Comparison of ENCODE assay signal across 10 cellular contexts in the genomic region with DNA sequence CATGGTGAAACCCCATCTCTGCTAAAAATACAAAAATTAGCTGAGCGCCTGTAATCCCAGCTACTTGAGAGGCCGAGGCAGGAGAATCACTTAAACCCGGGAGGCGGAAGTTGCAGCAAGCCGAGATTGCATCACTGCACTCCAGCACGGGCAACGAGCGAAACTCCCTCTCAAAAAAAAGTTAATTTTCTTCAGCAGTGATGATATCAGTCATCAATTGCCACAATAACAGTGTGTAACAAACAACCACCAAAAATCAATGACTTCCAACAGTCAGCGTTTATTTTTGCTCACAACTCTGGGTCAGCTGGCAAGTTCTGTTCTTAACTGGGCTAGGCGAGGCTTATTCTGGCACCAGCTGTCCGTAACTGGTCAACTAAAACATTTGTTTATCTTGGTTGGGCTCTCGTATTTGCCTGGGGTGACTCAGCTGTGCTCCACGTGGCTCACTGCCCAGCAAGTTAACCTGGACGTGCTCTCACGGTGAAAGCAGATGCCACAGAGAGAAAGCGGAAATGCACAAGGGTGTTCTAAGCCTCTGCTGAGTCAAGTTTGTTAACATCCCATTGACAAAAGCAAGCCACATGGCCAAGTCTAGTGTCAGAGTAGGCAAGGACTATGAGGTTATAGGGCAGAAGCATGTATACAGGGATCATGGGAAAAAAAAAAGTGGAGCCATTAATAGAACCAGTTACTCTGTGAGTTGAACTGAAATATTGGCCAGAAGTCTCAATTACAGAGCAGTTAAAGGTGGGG. TPM values are rescaled to one million over a fixed set of nuclear protein-coding genes. Genes with fewer than 3 reads are reported as not detected.
DNase-seq lines count a peak whose midpoint lies in the region; ATAC-seq and TF ChIP-seq lines count a peak whose summit lies in the region.
"Had no signal": no experiment of that assay in that cellular context is flagged by ENCODE, and none has a peak within 500 bp of the region (broad histone marks: within the 10 kb centered on the region; RNA-seq: fewer than 3 reads in every experiment).

No MANE protein-coding gene starts in this region.

- H3K27ac ChIP-seq in mammary epithelial cell (ENCODE audit: insufficient read depth, low read depth, low read length) = peak overlapping the region; percentile 70

- peak overlapping the region; percentile 63 for H2AFZ ChIP-seq in mammary epithelial cell (ENCODE audit: low read depth, low read length)

- in situ Hi-C loops in G401 (cut with HindIII; ENCODE audit: low sequenced_read_pairs) (no loop called here), mammary epithelial cell (cut with MboI; ENCODE audit: low sequenced_read_pairs in 2 of 2) (no loop called here)

- intact Hi-C loops in mammary epithelial cell (cut with micrococcal nuclease) = no loop called here
- intact Hi-C loops in left colon (cut with DNase I, micrococcal nuclease) = no loop called here

- peaks cover 13% of the 10 kb centered on the region for H3K4me1 ChIP-seq in mammary epithelial cell (ENCODE audit: insufficient read depth, low read length)

- CTCF ChIA-PET in mammary epithelial cell (lab: Charles Lee; ENCODE audit: low non-redundant PET) = no interaction called here

- H3K9me3 ChIP-seq in mammary epithelial cell (replicated peaks; ENCODE audit: insufficient read depth, low read length) = no peaks in the 10 kb centered on the region

- H3K36me3 Mint-ChIP-seq in type B pancreatic cell = no peaks in the 10 kb centered on the region
- H3K36me3 Mint-ChIP-seq: IgD-negative memory B cell, naive B cell had no signal

- peak overlapping the region; percentile 82 for H3K27ac Mint-ChIP-seq in type B pancreatic cell
- H3K27ac Mint-ChIP-seq: naive B cell had no signal

- dilution Hi-C loops in mammary epithelial cell (cut with HindIII; ENCODE audit: low sequenced_read_pairs) = no loop called here

- H4K20me1 ChIP-seq in mammary epithelial cell (ENCODE audit: insufficient read depth, low read length) = no peaks in the 10 kb centered on the region

- WGBS in mammary epithelial cell (ENCODE audit: low coverage, missing lambda C conversion rate) = 17% methylated on average over 12 of the region's 16 CpGs

- TF ChIP-seq CTCF in mammary epithelial cell (conservative IDR thresholded peaks at IDR 0.05 in 1 of 2, IDR thresholded peaks at IDR 0.05 in 1 of 2; ENCODE audit: extremely low read depth in 1 of 2, insufficient read depth in 1 of 2, low read depth in 1 of 2, low read length in 2 of 2) (no peak), type B pancreatic cell (conservative IDR thresholded peaks at IDR 0.05) (no peak)

- peak overlapping the region in 1 of 3 experiments; percentile 11 for H3K4me3 ChIP-seq in mammary epithelial cell (replicated peaks in 1 of 3; ENCODE audit: insufficient read depth in 1 of 3, low read depth in 2 of 3, low read length in 3 of 3)

- DNase-seq in G401 (ENCODE audit: low spot score) (peak; percentile 39), NCI-H446 (lab: John Stamatoyannopoulos, UW) (peak; percentile 10 to 65), mammary epithelial cell (peak; percentile 97), left colon (peak; percentile 82 to 93), type B pancreatic cell (ENCODE audit: extremely low spot score, unreplicated experiment) (no peak), SK-N-DZ (ENCODE audit: low spot score) (no peak)
- no peak for DNase-seq in activated naive CD4-positive, alpha-beta T cell treated with Interleukin-2 at 50 U/mL for 16 hours
- DNase-seq: naive B cell had no signal

- H3K9me3 Mint-ChIP-seq in type B pancreatic cell = no peaks in the 10 kb centered on the region
- H3K9me3 Mint-ChIP-seq: IgD-negative memory B cell had no signal

- peak overlapping the region; percentile 47 for H3K9ac ChIP-seq in mammary epithelial cell (ENCODE audit: insufficient read depth, low read length)

- peak overlapping the region; percentile 66 for H3K4me2 ChIP-seq in mammary epithelial cell (ENCODE audit: insufficient read depth, low read depth, low read length)

- H3K4me1 Mint-ChIP-seq in type B pancreatic cell (ENCODE audit: unreplicated experiment) = peaks cover 12% of the 10 kb centered on the region
- H3K4me1 Mint-ChIP-seq: IgD-negative memory B cell, naive B cell had no signal

- no peaks in the 10 kb centered on the region for H3K27me3 Mint-ChIP-seq in type B pancreatic cell

- no peak overlapping the region for H3K4me3 Mint-ChIP-seq in type B pancreatic cell
- H3K4me3 Mint-ChIP-seq: IgD-negative memory B cell, naive B cell had no signal

- peak; percentile 93 for ATAC-seq in left colon
- ATAC-seq in GM19328 (IDR thresholded peaks at IDR 0.05; ENCODE audit: unreplicated experiment) = no peak

- no TSS peak for BruUV-seq in mammary epithelial cell (replicated peaks; lab: Mats Ljungman, UMichigan)

- no peaks in the 10 kb centered on the region for H3K36me3 ChIP-seq in mammary epithelial cell (ENCODE audit: insufficient read depth, low read length)

- H3K79me2 ChIP-seq in mammary epithelial cell (ENCODE audit: insufficient read depth, low read length) = no peaks in the 10 kb centered on the region

- no peaks in the 10 kb centered on the region for H3K27me3 ChIP-seq in mammary epithelial cell (ENCODE audit: insufficient read depth, low read length)

RNA-seq across cellular contexts. Expression of a gene that starts 52.1 kb away (rescaled TPM):
- not detected in 2 replicates for total RNA-seq in G401 (2014; rRNA removed; shearing (Covaris generic))
- total RNA-seq in mammary epithelial cell = under 1 TPM in 1 of 2 donors, not detected in 1; 0.33 TPM
- polyA plus RNA-seq in mammary epithelial cell = 0.11 TPM
- not detected for polyA minus RNA-seq in mammary epithelial cell
- total RNA-seq in left colon = under 1 TPM in 1 of 2 donors, not detected in 1; 0.42 TPM
- total RNA-seq in type B pancreatic cell (ENCODE audit: low replicate concordance) = not detected in 2 replicates
- polyA plus RNA-seq in SK-N-DZ (2014; cell fraction: cytosol; rRNA removed) = not detected in 2 replicates
- polyA plus RNA-seq in SK-N-DZ (2014; cell fraction: nucleus; rRNA removed) = not detected in 2 replicates
- polyA plus RNA-seq: IgD-negative memory B cell had no signal

RNA-seq across cellular contexts. Expression of a gene that starts 58.1 kb away (rescaled TPM):
- total RNA-seq in G401 (2014; rRNA removed; shearing (Covaris generic)) = 9.6 and 9.8 TPM in 2 replicates
- total RNA-seq in mammary epithelial cell (10 to 100 TPM; 38.4 to 48.8 TPM), left colon (100 to 1,000 TPM; 100 to 106 TPM), type B pancreatic cell (ENCODE audit: low replicate concordance) (22.9 and 28.5 TPM in 2 replicates)
- 11.8 TPM for polyA plus RNA-seq in mammary epithelial cell
- 60.7 TPM for polyA minus RNA-seq in mammary epithelial cell
- 2.1 and 2.3 TPM in 2 replicates for polyA plus RNA-seq in SK-N-DZ (2014; cell fraction: cytosol; rRNA removed)
- polyA plus RNA-seq in SK-N-DZ (2014; cell fraction: nucleus; rRNA removed) = 0.45 and 1.3 TPM in 2 replicates
- polyA plus RNA-seq: IgD-negative memory B cell had no signal

Comparison
In these comparisons a context has a peak if more than half of its experiments do, and no peak if none do; other contexts are left out.
1. DNase-seq: peak in G401 (single experiment), NCI-H446 (2 of 2), mammary epithelial cell (single experiment) and left colon (2 of 2); none in type B pancreatic cell (single experiment), SK-N-DZ (single experiment) and activated naive CD4-positive, alpha-beta T cell treated with Interleukin-2 at 50 U/mL for 16 hours (single experiment).